In genomic region chr2:46645681-46646162, GRCh38 we compare ENCODE assay signal across 1 cellular context.
TF ChIP-seq lines count a peak whose summit lies in the region.

No MANE protein-coding gene starts in this region.

TF ChIP-seq in GM23338, 12 proteins besides CTCF, POLR2A, EP300 and RAD21 (continued from another document):
- TF ChIP-seq ZNF462 (CRISPR knock-in tag; IDR thresholded peaks at IDR 0.05) (no peak), ZNF331 (CRISPR knock-in tag; IDR thresholded peaks at IDR 0.05; ENCODE audit: low read depth) (no peak), NANOG (IDR thresholded peaks at IDR 0.05; ENCODE audit: borderline replicate concordance) (no peak), JUNB (IDR thresholded peaks at IDR 0.05; ENCODE audit: unreplicated experiment) (no peak), ZNF114 (CRISPR knock-in tag; IDR thresholded peaks at IDR 0.05) (no peak), EZH2phosphoT487 (IDR thresholded peaks at IDR 0.05; ENCODE audit: unreplicated experiment) (no peak), STAT1 (IDR thresholded peaks at IDR 0.05; ENCODE audit: unreplicated experiment) (no peak), REST (IDR thresholded peaks at IDR 0.05; ENCODE audit: unreplicated experiment) (no peak), POLR2AphosphoS5 (IDR thresholded peaks at IDR 0.05; ENCODE audit: low read depth) (no peak), CREB1 (CRISPR knock-in tag; IDR thresholded peaks at IDR 0.05; ENCODE audit: low read depth) (no peak)
- TF ChIP-seq, protein P1, sequence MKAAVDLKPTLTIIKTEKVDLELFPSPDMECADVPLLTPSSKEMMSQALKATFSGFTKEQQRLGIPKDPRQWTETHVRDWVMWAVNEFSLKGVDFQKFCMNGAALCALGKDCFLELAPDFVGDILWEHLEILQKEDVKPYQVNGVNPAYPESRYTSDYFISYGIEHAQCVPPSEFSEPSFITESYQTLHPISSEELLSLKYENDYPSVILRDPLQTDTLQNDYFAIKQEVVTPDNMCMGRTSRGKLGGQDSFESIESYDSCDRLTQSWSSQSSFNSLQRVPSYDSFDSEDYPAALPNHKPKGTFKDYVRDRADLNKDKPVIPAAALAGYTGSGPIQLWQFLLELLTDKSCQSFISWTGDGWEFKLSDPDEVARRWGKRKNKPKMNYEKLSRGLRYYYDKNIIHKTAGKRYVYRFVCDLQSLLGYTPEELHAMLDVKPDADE (IDR thresholded peaks at IDR 0.05): no peak
